ENCODE assay signal across 8 cellular contexts in the genomic region with DNA sequence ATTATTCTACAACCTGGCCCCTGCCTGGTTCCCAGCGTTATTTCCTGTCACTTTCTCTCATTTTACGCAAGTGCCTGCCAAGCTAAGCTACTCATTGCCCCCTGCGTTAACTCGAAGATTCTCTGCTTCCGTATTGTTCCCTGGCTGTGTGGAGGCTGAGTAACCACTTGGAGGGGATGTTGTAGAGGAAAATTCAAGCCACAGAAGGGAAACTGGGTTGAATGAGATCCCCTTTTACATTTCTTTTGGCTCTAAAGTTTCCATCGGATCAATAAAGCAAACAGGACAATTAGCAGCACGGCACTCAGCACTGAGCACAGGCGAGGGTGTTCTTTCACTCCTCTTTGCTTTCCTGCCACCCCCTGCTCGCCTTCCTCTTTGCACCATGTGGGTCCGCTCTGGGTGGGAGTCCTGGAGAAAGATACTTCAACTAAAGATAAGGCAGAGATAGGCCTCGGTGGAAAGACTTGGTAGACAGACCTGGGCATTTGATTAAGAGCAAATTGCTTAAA. TPM values are rescaled to one million over a fixed set of nuclear protein-coding genes. Genes with fewer than 3 reads are reported as not detected.
DNase-seq lines count a peak whose midpoint lies in the region; ATAC-seq and TF ChIP-seq lines count a peak whose summit lies in the region.

No MANE protein-coding gene starts in this region.

- ATAC-seq in RWPE2 (ENCODE audit: low read depth) (peak; percentile 43; the same call in 1 of the 3 replicates), HG02981 (IDR thresholded peaks at IDR 0.05; ENCODE audit: unreplicated experiment) (no peak)

- H3K27me3 Mint-ChIP-seq in stimulated activated naive CD8-positive, alpha-beta T cell treated with anti-CD3 and anti-CD28 coated beads, Interleukin-15, Interleukin-2, amounts not matched to agents 100 ng/mL and 50 ng/mL, for 24 hours = no peaks in the 10 kb centered on the region

- peak overlapping the region; percentile 97 for H3K27ac Mint-ChIP-seq in stimulated activated naive CD8-positive, alpha-beta T cell treated with anti-CD3 and anti-CD28 coated beads, Interleukin-15, Interleukin-2, amounts not matched to agents 100 ng/mL and 50 ng/mL, for 24 hours

- BruUV-seq in mammary epithelial cell (replicated peaks; lab: Mats Ljungman, UMichigan) = no TSS peak

- no peaks in the 10 kb centered on the region for H3K9me3 Mint-ChIP-seq in stimulated activated naive CD8-positive, alpha-beta T cell treated with anti-CD3 and anti-CD28 coated beads, Interleukin-15, Interleukin-2, amounts not matched to agents 100 ng/mL and 50 ng/mL, for 24 hours

- no peaks in the 10 kb centered on the region for H3K9me3 ChIP-seq in RWPE2 (ENCODE audit: severe bottlenecking)
- no peaks in the 10 kb centered on the region for H3K9me3 ChIP-seq in mammary epithelial cell (replicated peaks; ENCODE audit: insufficient read depth, low read length)
- no peaks in the 10 kb centered on the region for H3K9me3 ChIP-seq in MG63

- H3K4me3 ChIP-seq in RWPE2 (ENCODE audit: severe bottlenecking) (no peak overlapping the region), mammary epithelial cell (replicated peaks in 1 of 3; ENCODE audit: insufficient read depth in 1 of 3, low read depth in 2 of 3, low read length in 3 of 3) (no peak overlapping the region), kidney epithelial cell (ENCODE audit: low read depth, low read length) (no peak overlapping the region), MG63 (no peak overlapping the region)

- H3K4me1 Mint-ChIP-seq in stimulated activated naive CD8-positive, alpha-beta T cell treated with anti-CD3 and anti-CD28 coated beads, Interleukin-15, Interleukin-2, amounts not matched to agents 100 ng/mL and 50 ng/mL, for 24 hours (ENCODE audit: low read depth) = peaks cover 56% of the 10 kb centered on the region

- WGBS in mammary epithelial cell (ENCODE audit: low coverage, missing lambda C conversion rate) = 47% methylated on average over 11 of the region's 11 CpGs

- DNase-seq in stimulated activated CD4-positive, alpha-beta T cell treated with anti-CD3 and anti-CD28 coated beads, Interleukin-1b, Interleukin-23, amount 100 ng/mL, for 48 hours = peak; percentile 53
- DNase-seq in stimulated activated CD4-positive, alpha-beta T cell treated with anti-CD3 and anti-CD28 coated beads, Interleukin-4, amount 100 ng/mL, for 1 hour = no peak
- DNase-seq in RWPE2 (ENCODE audit: low spot score) (no peak), mammary epithelial cell (no peak), kidney epithelial cell (ENCODE audit: low read depth) (no peak), MG63 (no peak)

- H3K27ac ChIP-seq in RWPE2 (ENCODE audit: poor library complexity, severe bottlenecking) = no peak overlapping the region
- H3K27ac ChIP-seq in mammary epithelial cell (ENCODE audit: insufficient read depth, low read depth, low read length) = no peak overlapping the region

- H3K27me3 ChIP-seq in RWPE2 (ENCODE audit: insufficient read depth, poor library complexity, severe bottlenecking) = no peaks in the 10 kb centered on the region
- no peaks in the 10 kb centered on the region for H3K27me3 ChIP-seq in mammary epithelial cell (ENCODE audit: insufficient read depth, low read length)
- no peaks in the 10 kb centered on the region for H3K27me3 ChIP-seq in kidney epithelial cell (ENCODE audit: control insufficient read depth, insufficient read depth, low read length)
- no peaks in the 10 kb centered on the region for H3K27me3 ChIP-seq in MG63

- H3K4me3 Mint-ChIP-seq in stimulated activated naive CD8-positive, alpha-beta T cell treated with anti-CD3 and anti-CD28 coated beads, Interleukin-15, Interleukin-2, amounts not matched to agents 100 ng/mL and 50 ng/mL, for 24 hours = peak overlapping the region; percentile 85

- no peaks in the 10 kb centered on the region for H4K20me1 ChIP-seq in mammary epithelial cell (ENCODE audit: insufficient read depth, low read length)

- H2AFZ ChIP-seq in mammary epithelial cell (ENCODE audit: low read depth, low read length) = peak overlapping the region; percentile 55

- TF ChIP-seq CTCF in RWPE2 (IDR thresholded peaks at IDR 0.05; ENCODE audit: poor library complexity, severe bottlenecking) (peak; percentile 23), mammary epithelial cell (conservative IDR thresholded peaks at IDR 0.05 in 1 of 2, IDR thresholded peaks at IDR 0.05 in 1 of 2; ENCODE audit: extremely low read depth in 1 of 2, insufficient read depth in 1 of 2, low read depth in 1 of 2, low read length in 2 of 2) (peak; percentile 25 to 55), kidney epithelial cell (IDR thresholded peaks at IDR 0.05; ENCODE audit: insufficient read depth, low read length, poor library complexity, severe bottlenecking) (peak; percentile 30)

- no peak overlapping the region for H3K4me2 ChIP-seq in mammary epithelial cell (ENCODE audit: insufficient read depth, low read depth, low read length)

- CTCF ChIA-PET in mammary epithelial cell (lab: Charles Lee; ENCODE audit: low non-redundant PET) = interaction anchor here (0.6 kb wide), 1 partner anchor 517 kb away, joined by 5 read pairs; no protein-coding TSS in a partner anchor

- peaks cover 8% of the 10 kb centered on the region for H3K36me3 ChIP-seq in RWPE2 (ENCODE audit: low read depth)
- no peaks in the 10 kb centered on the region for H3K36me3 ChIP-seq in mammary epithelial cell (ENCODE audit: insufficient read depth, low read length)
- H3K36me3 ChIP-seq in kidney epithelial cell (ENCODE audit: control insufficient read depth, insufficient read depth, low read length) = no peaks in the 10 kb centered on the region
- H3K36me3 ChIP-seq in MG63 = peaks cover 7% of the 10 kb centered on the region

- peaks cover 8% of the 10 kb centered on the region for H3K79me2 ChIP-seq in mammary epithelial cell (ENCODE audit: insufficient read depth, low read length)

- intact Hi-C loops in mammary epithelial cell (cut with micrococcal nuclease) = loop anchor here (1.0 to 10.0 kb wide), 2 partner anchors 134 to 518 kb away; no protein-coding TSS in a partner anchor

- in situ Hi-C loops in mammary epithelial cell (cut with MboI; ENCODE audit: low sequenced_read_pairs in 2 of 2) = no loop called here

- H3K9ac ChIP-seq in mammary epithelial cell (ENCODE audit: insufficient read depth, low read length) = no peak overlapping the region

- H3K4me1 ChIP-seq in RWPE2 (ENCODE audit: insufficient read depth, poor library complexity, severe bottlenecking) (peaks cover 5% of the 10 kb centered on the region), mammary epithelial cell (ENCODE audit: insufficient read depth, low read length) (peaks cover 7% of the 10 kb centered on the region)

- peaks cover 13% of the 10 kb centered on the region for H3K36me3 Mint-ChIP-seq in stimulated activated naive CD8-positive, alpha-beta T cell treated with anti-CD3 and anti-CD28 coated beads, Interleukin-15, Interleukin-2, amounts not matched to agents 100 ng/mL and 50 ng/mL, for 24 hours (ENCODE audit: low read depth)

- dilution Hi-C loops in mammary epithelial cell (cut with HindIII; ENCODE audit: low sequenced_read_pairs) = no loop called here

RNA-seq across cellular contexts. Expression of a gene that starts 4.2 kb away (rescaled TPM):
- total RNA-seq in mammary epithelial cell (1,000 to 10,000 TPM; 1,481 to 1,998 TPM), kidney epithelial cell (2,437 and 3,601 TPM in 2 replicates)
- polyA plus RNA-seq in mammary epithelial cell = 2,487 TPM
- polyA minus RNA-seq in mammary epithelial cell = 1,100 TPM
- total RNA-seq in MG63 (2014; rRNA removed; shearing (Covaris generic); ENCODE audit: low replicate concordance) = 1,177 and 1,592 TPM in 2 replicates
